ENCODE assay signal across 15 cellular contexts in the genomic region with DNA sequence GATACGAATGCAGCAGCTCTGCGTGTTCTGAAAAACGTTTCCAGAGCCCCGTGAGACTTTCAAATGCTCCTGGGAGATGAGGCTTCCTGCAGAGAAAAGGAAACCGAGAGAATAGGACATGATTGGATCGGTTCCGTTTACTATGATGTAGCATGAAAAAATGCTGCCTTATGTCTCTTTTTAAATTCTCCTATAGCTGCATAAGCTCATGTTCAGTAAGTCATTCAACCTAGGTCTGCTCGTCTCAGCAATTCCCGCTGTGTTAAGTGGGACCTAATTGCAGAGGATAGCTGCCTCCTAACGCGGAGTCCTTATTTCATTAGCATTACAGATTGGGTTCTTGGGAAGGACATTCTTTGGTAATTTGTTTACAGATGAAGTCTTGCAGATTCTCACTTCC.
DNase-seq lines count a peak whose midpoint lies in the region; ATAC-seq and TF ChIP-seq lines count a peak whose summit lies in the region.
"Had no signal": no experiment of that assay in that cellular context is flagged by ENCODE, and none has a peak within 500 bp of the region (broad histone marks: within the 10 kb centered on the region; RNA-seq: fewer than 3 reads in every experiment).

No MANE protein-coding gene starts in this region.

- no peaks in the 10 kb centered on the region for H3K27me3 Mint-ChIP-seq in T-helper 17 cell
- H3K27me3 Mint-ChIP-seq: CD4-positive, alpha-beta T cell had no signal

- H3K27ac Mint-ChIP-seq in T-helper 17 cell: no peak overlapping the region
- H3K27ac Mint-ChIP-seq: CD4-positive, alpha-beta T cell had no signal

- peaks cover 8% of the 10 kb centered on the region for H3K36me3 Mint-ChIP-seq in T-helper 17 cell (ENCODE audit: low read depth)

- TF ChIP-seq CTCF in fibroblast of the aortic adventitia (IDR thresholded peaks at IDR 0.05; ENCODE audit: insufficient read depth, low read length) (no peak), stomach (IDR thresholded peaks at IDR 0.05) (no peak), vagina (IDR thresholded peaks at IDR 0.05) (no peak)

- H3K27me3 ChIP-seq in HUES48 (ENCODE audit: control insufficient read depth, insufficient read depth, low read length): no peaks in the 10 kb centered on the region
- H3K27me3 ChIP-seq in stomach: no peaks in the 10 kb centered on the region
- H3K27me3 ChIP-seq in vagina: no peaks in the 10 kb centered on the region
- H3K27me3 ChIP-seq: adrenal gland, right lobe of liver had no signal

- TF ChIP-seq EP300 in stomach (IDR thresholded peaks at IDR 0.05): no peak

- H3K9me3 ChIP-seq in HUES48 (ENCODE audit: control insufficient read depth, insufficient read depth, low read length): no peaks in the 10 kb centered on the region
- H3K9me3 ChIP-seq in stomach: no peaks in the 10 kb centered on the region
- no peaks in the 10 kb centered on the region for H3K9me3 ChIP-seq in T-helper 17 cell (ENCODE audit: control insufficient read depth, low read length, poor library complexity, severe bottlenecking)
- H3K9me3 ChIP-seq in vagina: no peaks in the 10 kb centered on the region
- H3K9me3 ChIP-seq: adrenal gland, right lobe of liver had no signal

- TF ChIP-seq POLR2A in stomach (IDR thresholded peaks at IDR 0.05) (no peak), vagina (IDR thresholded peaks at IDR 0.05) (no peak)

- H3K4me1 ChIP-seq in HUES48 (ENCODE audit: control insufficient read depth, insufficient read depth, low read length) (peaks cover 33% of the 10 kb centered on the region), stomach (peaks cover 13 to 38% (median 28%) of the 10 kb centered on the region in 4 donors), vagina (no peaks in the 10 kb centered on the region)

- WGBS in stomach, 5 donors: 55 to 72% (median 62%) methylated on average over 11 of the region's 11 CpGs

- H3K4me3 ChIP-seq in HUES48 (ENCODE audit: low read depth, low read length): peak overlapping the region; percentile 13; the same call in 1 of the 2 replicates
- H3K4me3 ChIP-seq in fibroblast of the aortic adventitia (ENCODE audit: low read depth, low read length): peak overlapping the region; percentile 34
- H3K4me3 ChIP-seq in stomach: no peak overlapping the region
- no peak overlapping the region for H3K4me3 ChIP-seq in vagina
- H3K4me3 ChIP-seq: adrenal gland, PC-9, right lobe of liver had no signal

- no peak overlapping the region for H3K9ac ChIP-seq in HUES48 (ENCODE audit: low read depth, low read length)

- H3K36me3 ChIP-seq in HUES48 (ENCODE audit: control insufficient read depth, insufficient read depth, low read length): no peaks in the 10 kb centered on the region
- peaks cover 3 to 20% (median 17%) of the 10 kb centered on the region in 4 donors for H3K36me3 ChIP-seq in stomach
- no peaks in the 10 kb centered on the region for H3K36me3 ChIP-seq in vagina
- H3K36me3 ChIP-seq: adrenal gland had no signal

- peak overlapping the region; percentile 23 for H3K27ac ChIP-seq in HUES48 (ENCODE audit: low read depth, low read length)
- peak overlapping the region in 3 of 5 donors; percentile 25 to 67 (median 41) for H3K27ac ChIP-seq in stomach
- no peak overlapping the region for H3K27ac ChIP-seq in vagina
- H3K27ac ChIP-seq: adrenal gland, PC-9, right lobe of liver had no signal

- peaks cover 14% of the 10 kb centered on the region for H3K4me1 Mint-ChIP-seq in T-helper 17 cell

- H3K4me3 Mint-ChIP-seq in T-helper 17 cell: no peak overlapping the region
- H3K4me3 Mint-ChIP-seq: CD4-positive, alpha-beta T cell had no signal

- intact Hi-C loops in stomach (cut with DNase I; ENCODE audit: low total_unique reads) (no loop called here), vagina (cut with DNase I) (no loop called here)

- DNase-seq in NCI-H748 treated with DMSO at 0.1 percent for 48 hours (lab: John Stamatoyannopoulos, UW): peak; percentile 17
- peak; percentile 49 for DNase-seq in fibroblast of the aortic adventitia (ENCODE audit: low read depth)
- DNase-seq in stomach: no peak
- no peak for DNase-seq in T-helper 17 cell
- no peak for DNase-seq in vagina (ENCODE audit: extremely low spot score in 2 of 2)
- DNase-seq: activated T-cell treated with anti-CD3 and anti-CD28 coated beads for 4 hours; CD4-positive, alpha-beta T cell; NCI-H2171 treated with DMSO at 0.1 percent for 48 hours; right lobe of liver; stimulated activated naive CD4-positive, alpha-beta T cell treated with Interleukin-2 at 50 U/mL for 16 hours had no signal

- ATAC-seq in HG03159 (IDR thresholded peaks at IDR 0.05; ENCODE audit: unreplicated experiment) (no peak), GM21786 (IDR thresholded peaks at IDR 0.05; ENCODE audit: unreplicated experiment) (no peak), T-helper 17 cell (no peak)

Comparison
In these comparisons a context has a peak if more than half of its experiments do, and no peak if none do; other contexts are left out.
1. H3K4me3 ChIP-seq: peak in HUES48 (single experiment) and fibroblast of the aortic adventitia (single experiment); none in stomach (0 of 4) and vagina (0 of 2).
2. DNase-seq: peak in NCI-H748 treated with DMSO at 0.1 percent for 48 hours (single experiment) and fibroblast of the aortic adventitia (single experiment); none in stomach (single experiment), T-helper 17 cell (0 of 3) and vagina (0 of 2).